Comparison of ENCODE assay signal across 10 cellular contexts in the genomic region with DNA sequence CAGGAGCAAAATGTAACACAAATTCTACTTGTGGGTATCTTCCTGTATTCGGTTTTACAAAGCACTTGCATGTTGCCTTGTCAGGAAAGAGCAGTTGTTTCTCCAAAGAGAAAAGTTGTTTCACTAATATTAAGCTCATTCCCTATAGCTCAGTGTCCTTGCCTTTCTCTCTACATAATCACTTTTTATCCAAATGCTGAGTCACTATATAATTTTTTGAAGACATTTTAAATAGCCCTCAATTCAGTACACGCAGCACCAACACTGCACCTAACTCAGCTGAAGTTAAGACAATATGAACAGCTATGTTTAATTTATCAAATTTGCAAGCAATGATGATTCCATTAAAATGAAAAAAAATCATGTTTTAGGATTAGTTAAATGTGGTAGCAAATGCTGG. TPM values are rescaled to one million over a fixed set of nuclear protein-coding genes. Genes with fewer than 3 reads are reported as not detected.
DNase-seq lines count a peak whose midpoint lies in the region; ATAC-seq and TF ChIP-seq lines count a peak whose summit lies in the region.
"Had no signal": no experiment of that assay in that cellular context is flagged by ENCODE, and none has a peak within 500 bp of the region (broad histone marks: within the 10 kb centered on the region; RNA-seq: fewer than 3 reads in every experiment).

No MANE protein-coding gene starts in this region.

- peaks cover 25% of the 10 kb centered on the region for H3K4me1 ChIP-seq in mesodermal cell (ENCODE audit: control insufficient read depth, insufficient read depth, low read length, poor library complexity, severe bottlenecking)
- peaks cover 0 to 45% (median 30%) of the 10 kb centered on the region in 4 donors for H3K4me1 ChIP-seq in tibial artery

- POLR2A ChIA-PET in activated CD4-positive, alpha-beta T cell treated with anti-CD3 and anti-CD28 coated beads for 36 hours (lab: Charles Lee), result no interaction called here

- H3K36me3 ChIP-seq in mesodermal cell (ENCODE audit: control insufficient read depth, insufficient read depth, low read length), result no peaks in the 10 kb centered on the region
- H3K36me3 ChIP-seq in tibial artery, result no peaks in the 10 kb centered on the region

- TF ChIP-seq CTCF in tibial artery (IDR thresholded peaks at IDR 0.05), result no peak

- H3K4me3 Mint-ChIP-seq in activated CD4-positive, alpha-beta T cell treated with anti-CD3 and anti-CD28 coated beads for 36 hours, result no peak overlapping the region

- CTCF ChIA-PET in activated CD4-positive, alpha-beta T cell treated with anti-CD3 and anti-CD28 coated beads for 36 hours (lab: Charles Lee), result interaction anchor here (0.7 to 4.0 kb wide), 12 partner anchors 9 to 264 kb away, joined by 3 to 16 read pairs (median 4); no protein-coding TSS in a partner anchor

- no peaks in the 10 kb centered on the region for H3K36me3 Mint-ChIP-seq in activated CD4-positive, alpha-beta T cell treated with anti-CD3 and anti-CD28 coated beads for 36 hours (ENCODE audit: low read depth)

- no peak for ATAC-seq in activated CD4-positive, alpha-beta T cell treated with anti-CD3 and anti-CD28 coated beads for 36 hours

- H3K9me3 Mint-ChIP-seq in activated CD4-positive, alpha-beta T cell treated with anti-CD3 and anti-CD28 coated beads for 36 hours (ENCODE audit: low read depth), result no peaks in the 10 kb centered on the region

- H3K4me1 Mint-ChIP-seq in activated CD4-positive, alpha-beta T cell treated with anti-CD3 and anti-CD28 coated beads for 36 hours, result peaks cover 25% of the 10 kb centered on the region

- H3K9me3 ChIP-seq in mesodermal cell (ENCODE audit: control insufficient read depth, low read length) (no peaks in the 10 kb centered on the region), tibial artery (no peaks in the 10 kb centered on the region)

- 80 to 92% methylated on average over 1 to 2 of the region's 2 CpGs for WGBS in mesodermal cell (ENCODE audit: insufficient coverage in 2 of 2), 2 experiments

- H3K4me3 ChIP-seq in mesodermal cell (ENCODE audit: extremely low read depth, insufficient read depth, low read length, poor library complexity, severe bottlenecking) (no peak overlapping the region), tibial artery (peak overlapping the region; percentile 63 to 75)

- no peak for DNase-seq in activated CD4-positive, alpha-beta T cell treated with anti-CD3 and anti-CD28 coated beads for 36 hours
- DNase-seq in activated CD4-positive, alpha-beta T cell treated with anti-CD3 and anti-CD28 coated beads, Interleukin-2, amount 50 U/mL, for 1 hour, result no peak
- DNase-seq in tibial artery (no peak), nucleus accumbens (lab: John Stamatoyannopoulos, UW) (no peak), NCI-H1417 treated with DMSO at 0.1 percent for 48 hours (lab: John Stamatoyannopoulos, UW) (no peak)
- DNase-seq in activated naive CD4-positive, alpha-beta T cell treated with anti-CD3 and anti-CD28 coated beads, Interleukin-2, amount 50 U/mL, for 16 hours, result no peak
- DNase-seq: stimulated activated CD4-positive, alpha-beta T cell treated with anti-CD3 and anti-CD28 coated beads, Interleukin-4, amount 100 ng/mL, for 4 hours had no signal

- H3K27ac ChIP-seq in angular gyrus (ENCODE audit: low read depth, low read length), result peak overlapping the region; percentile 98
- peak overlapping the region; percentile 96 for H3K27ac ChIP-seq in mesodermal cell (ENCODE audit: low read depth, low read length, severe bottlenecking)
- H3K27ac ChIP-seq in tibial artery, result peak overlapping the region; percentile 97 to 98
- H3K27ac ChIP-seq: VCaP had no signal

- no peaks in the 10 kb centered on the region for H3K27me3 ChIP-seq in tibial artery

- peak overlapping the region; percentile 47 for H3K27ac Mint-ChIP-seq in activated CD4-positive, alpha-beta T cell treated with anti-CD3 and anti-CD28 coated beads for 36 hours

- H3K27me3 Mint-ChIP-seq in activated CD4-positive, alpha-beta T cell treated with anti-CD3 and anti-CD28 coated beads for 36 hours, result no peaks in the 10 kb centered on the region

- intact Hi-C loops in activated CD4-positive, alpha-beta T cell treated with anti-CD3 and anti-CD28 coated beads for 36 hours (cut with DNase I, micrococcal nuclease), result loop anchor here in 1 of 2 experiments (10.0 kb wide), 1 partner anchor 244 kb away; no protein-coding TSS in a partner anchor
- intact Hi-C loops in tibial artery (cut with DNase I; ENCODE audit: low total_unique reads), result loop anchor here (2.0 kb wide), 1 partner anchor 138 kb away; no protein-coding TSS in a partner anchor

RNA-seq across cellular contexts. Expression of a gene that starts 14.5 kb away (rescaled TPM):
- 10 to 100 TPM; 41.0 to 43.2 TPM for total RNA-seq in activated CD4-positive, alpha-beta T cell treated with anti-CD3 and anti-CD28 coated beads for 36 hours
- 49.7 TPM for polyA plus RNA-seq in mesodermal cell (2013, experiment 1 of 2)
- 40.2 TPM for polyA plus RNA-seq in mesodermal cell (2013, experiment 2 of 2)

RNA-seq across cellular contexts. Expression of a gene that starts 28.2 kb away (rescaled TPM):
- total RNA-seq in activated CD4-positive, alpha-beta T cell treated with anti-CD3 and anti-CD28 coated beads for 36 hours, result not detected
- polyA plus RNA-seq in mesodermal cell (2013, experiment 1 of 2), result 58.7 TPM
- polyA plus RNA-seq in mesodermal cell (2013, experiment 2 of 2), result 48.5 TPM
